ENCODE assay signal across 10 cellular contexts in the genomic region with DNA sequence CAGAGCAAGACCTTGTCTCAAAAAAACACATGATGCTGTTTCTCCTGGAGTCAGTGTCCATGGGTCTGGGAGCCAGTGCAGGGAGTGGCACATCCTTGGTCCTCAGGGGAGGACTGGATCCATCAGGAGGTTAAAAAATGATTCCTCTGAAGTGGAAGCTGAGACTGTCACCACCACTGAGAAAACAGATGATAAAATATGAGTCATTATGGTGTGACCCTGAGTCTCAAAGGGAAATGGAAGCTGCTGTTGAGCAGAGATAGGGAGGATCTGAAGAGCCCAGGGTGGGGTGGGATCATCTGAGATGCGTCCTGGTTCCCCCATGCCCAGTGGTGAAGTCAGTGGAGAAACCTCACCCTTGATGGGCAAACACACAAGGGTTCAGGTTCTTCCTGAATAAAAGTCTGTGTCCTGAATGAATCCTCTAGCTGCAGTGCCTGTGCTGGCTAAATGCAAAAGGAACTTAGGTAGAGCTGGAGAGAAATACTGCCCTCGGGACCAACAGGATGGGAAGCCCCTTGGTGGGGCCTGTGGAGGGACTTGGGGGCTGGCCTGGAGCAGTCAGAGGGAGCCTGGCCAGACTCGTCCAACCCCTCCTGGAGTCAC.
A peak's percentile ranks its signal among the peaks of the same experiment; 100 is the strongest.
DNase-seq lines count a peak whose midpoint lies in the region; FAIRE-seq and TF ChIP-seq lines count a peak whose summit lies in the region.
"Had no signal": no experiment of that assay in that cellular context is flagged by ENCODE, and none has a peak within 500 bp of the region (broad histone marks: within the 10 kb centered on the region; RNA-seq: fewer than 3 reads in every experiment).

No MANE protein-coding gene starts in this region.

- H3K27ac ChIP-seq in neuronal stem cell (replicated peaks; ENCODE audit: low read length), result no peak overlapping the region

- no peak overlapping the region for H2AK5ac ChIP-seq in neuronal stem cell (ENCODE audit: low read depth, low read length)

- TF ChIP-seq CTCF in Loucy (conservative IDR thresholded peaks at IDR 0.05; ENCODE audit: low read length) (no peak), bronchial epithelial cell (IDR thresholded peaks at IDR 0.05; ENCODE audit: insufficient read depth, low read length, severe bottlenecking) (no peak)

- H3K4me1 ChIP-seq in Loucy (ENCODE audit: insufficient read depth, low read length, poor library complexity, severe bottlenecking), result peaks cover 10% of the 10 kb centered on the region
- H3K4me1 ChIP-seq in neuronal stem cell (ENCODE audit: control insufficient read depth in 2 of 2, insufficient read depth in 1 of 2, low read depth in 1 of 2, low read length in 2 of 2), result peaks cover 9 to 12% of the 10 kb centered on the region in 2 donors

- no peaks in the 10 kb centered on the region for H3K36me3 ChIP-seq in Loucy (ENCODE audit: insufficient read depth, low read length)
- no peaks in the 10 kb centered on the region for H3K36me3 ChIP-seq in bronchial epithelial cell (ENCODE audit: control insufficient read depth, insufficient read depth, low read length)
- H3K36me3 ChIP-seq in neuronal stem cell (replicated peaks in 1 of 2; ENCODE audit: control insufficient read depth in 2 of 2, insufficient read depth in 2 of 2, low read length in 2 of 2), result no peaks in the 10 kb centered on the region

- H2BK12ac ChIP-seq in neuronal stem cell (ENCODE audit: low read length), result no peak overlapping the region

- no peak overlapping the region for H3K14ac ChIP-seq in neuronal stem cell (ENCODE audit: low read length)

- no CpG with 5 or more reads among the region's 3 CpGs for WGBS in neuronal stem cell (ENCODE audit: extremely low coverage in 2 of 2, insufficient read length in 2 of 2, insufficient replicate concordance in 1 of 2), 2 donors

- H3K9me2 ChIP-seq in Loucy (replicated peaks; ENCODE audit: low read depth, low read length), result no peaks in the 10 kb centered on the region

- H3K4me3 ChIP-seq in Loucy (ENCODE audit: low read length, poor library complexity, severe bottlenecking) (no peak overlapping the region), bronchial epithelial cell (ENCODE audit: low read depth, low read length) (no peak overlapping the region), neuronal stem cell (ENCODE audit: low read length in 2 of 2) (no peak overlapping the region)

- no peaks in the 10 kb centered on the region for H4K20me1 ChIP-seq in Loucy (ENCODE audit: insufficient read depth, low read length, poor library complexity, severe bottlenecking)

- no peaks in the 10 kb centered on the region for H3F3A ChIP-seq in Loucy (ENCODE audit: low read depth)

- peak; percentile 28 for FAIRE-seq in bronchial epithelial cell (lab: Jason Lieb, UNC)

- DNase-seq in GM03348 (ENCODE audit: low spot score) (peak; percentile 26), bronchial epithelial cell (ENCODE audit: low read depth) (peak; percentile 31), neuronal stem cell (ENCODE audit: low spot score) (no peak), NCI-H2196 (lab: John Stamatoyannopoulos, UW; ENCODE audit: unreplicated experiment) (no peak), NCI-H1092 (lab: John Stamatoyannopoulos, UW) (no peak), hippocampal formation (lab: John Stamatoyannopoulos, UW) (no peak)
- DNase-seq: activated CD4-positive, alpha-beta T cell treated with anti-CD3 and anti-CD28 coated beads, Interleukin-2, amount 10 ng/mL, durations not matched to agents 24 days and 14 days; effector CD8-positive, alpha-beta T cell; glutamatergic neuron had no signal

- H2AFZ ChIP-seq in Loucy (ENCODE audit: low read length), result 0 out of 2 replicates have a peak overlapping the region, but pooled peaks have one; percentile 38
- H2AFZ ChIP-seq in neuronal stem cell (ENCODE audit: low read length), result no peak overlapping the region

- H3K27me3 ChIP-seq in Loucy (ENCODE audit: insufficient read depth, low read length, poor library complexity, severe bottlenecking) (no peaks in the 10 kb centered on the region), bronchial epithelial cell (ENCODE audit: control insufficient read depth, insufficient read depth, low read length) (peaks cover 4% of the 10 kb centered on the region), neuronal stem cell (ENCODE audit: control insufficient read depth in 3 of 3, insufficient read depth in 3 of 3, low read depth in 1 of 3, low read length in 3 of 3) (peaks cover 0 to 3% (median 0%) of the 10 kb centered on the region in 3 experiments)

- H3K9ac ChIP-seq in Loucy (ENCODE audit: low read depth, low read length, poor library complexity, severe bottlenecking) (no peak overlapping the region), neuronal stem cell (ENCODE audit: low read depth, low read length, poor library complexity) (no peak overlapping the region)

- no peak overlapping the region for H4K8ac ChIP-seq in neuronal stem cell (ENCODE audit: low read depth, low read length)

- H3K79me1 ChIP-seq in neuronal stem cell (ENCODE audit: low read depth, low read length), result no peaks in the 10 kb centered on the region

- H2BK120ac ChIP-seq in neuronal stem cell (ENCODE audit: low read depth, low read length), result no peak overlapping the region

- no peak overlapping the region for H3K18ac ChIP-seq in neuronal stem cell (ENCODE audit: low read length)

- H3K79me2 ChIP-seq in Loucy (ENCODE audit: insufficient read depth, low read length), result no peaks in the 10 kb centered on the region

- no peak overlapping the region for H3K23ac ChIP-seq in neuronal stem cell (ENCODE audit: low read depth, low read length, poor library complexity)

- H2BK5ac ChIP-seq in neuronal stem cell (ENCODE audit: low read length), result no peak overlapping the region

- H3K9me3 ChIP-seq in Loucy (ENCODE audit: insufficient read depth, low read depth, low read length) (no peaks in the 10 kb centered on the region), neuronal stem cell (replicated peaks in 1 of 2; ENCODE audit: control insufficient read depth in 2 of 2, insufficient read depth in 1 of 2, low read depth in 1 of 2, low read length in 2 of 2) (no peaks in the 10 kb centered on the region)

- H4K91ac ChIP-seq in neuronal stem cell (ENCODE audit: low read depth, low read length, poor library complexity), result no peak overlapping the region

- no peak overlapping the region for H3K4ac ChIP-seq in neuronal stem cell (ENCODE audit: low read length)

- H2BK15ac ChIP-seq in neuronal stem cell (ENCODE audit: low read length), result peak overlapping the region; percentile 17

- H3K4me2 ChIP-seq in Loucy (ENCODE audit: low read depth, low read length, poor library complexity, severe bottlenecking), result peak overlapping the region; percentile 4
- no peak overlapping the region for H3K4me2 ChIP-seq in neuronal stem cell (ENCODE audit: insufficient read depth, low read length, poor library complexity, severe bottlenecking)

Comparison
In these comparisons a context has a peak if more than half of its experiments do, and no peak if none do; other contexts are left out.
1. DNase-seq: peak in GM03348 (single experiment) and bronchial epithelial cell (single experiment); none in neuronal stem cell (single experiment), NCI-H2196 (single experiment), NCI-H1092 (single experiment) and hippocampal formation (0 of 2).